27 cellular contexts compared by ENCODE assay signal in the genomic region with DNA sequence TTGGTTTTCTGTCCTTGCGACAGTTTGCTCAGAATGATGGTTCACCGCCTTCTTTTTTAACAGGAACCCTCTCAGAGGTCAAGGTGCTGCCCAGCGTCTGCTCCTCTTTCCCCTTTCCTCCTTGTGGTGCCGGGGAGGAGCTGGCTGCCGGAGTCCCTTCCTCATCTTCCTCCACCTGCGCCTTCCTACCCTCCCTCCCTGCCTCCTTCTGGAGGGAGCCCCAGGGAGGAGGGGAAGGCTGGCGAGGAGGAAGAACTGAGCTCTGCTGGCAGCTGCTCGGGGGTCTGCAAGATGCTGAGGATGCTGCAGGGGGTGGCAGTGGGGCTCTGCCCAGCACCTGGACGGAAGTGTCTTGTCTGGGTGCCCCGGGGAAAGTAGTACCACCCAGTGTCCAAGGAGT.
"Had no signal": no experiment of that assay in that cellular context is flagged by ENCODE, and none has a peak within 500 bp of the region (broad histone marks: within the 10 kb centered on the region; RNA-seq: fewer than 3 reads in every experiment).

No MANE protein-coding gene starts in this region.

- H3K27me3 ChIP-seq: left lung, neural progenitor cell, ovary, right atrium auricular region, suprapubic skin, tibial artery, upper lobe of right lung had no signal

- H3K4me1 Mint-ChIP-seq: natural killer cell had no signal

- DNase-seq: hippocampal formation; kidney; left colon; left lung; mesendoderm; naive B cell; natural killer cell; nephron progenitor cell; ovary; stimulated activated CD4-positive, alpha-beta T cell treated with anti-CD3 and anti-CD28 coated beads, Interleukin-12 subunit alpha, Interleukin-12 subunit beta, amount 100 ng/mL, for 4 hours; stimulated activated CD4-positive, alpha-beta T cell treated with anti-CD3 and anti-CD28 coated beads, Interleukin-15, amount 100 ng/mL, for 24 hours; stimulated activated CD4-positive, alpha-beta T cell treated with anti-CD3 and anti-CD28 coated beads, Interleukin-2, amount 100 ng/mL, for 24 hours; stimulated activated CD4-positive, alpha-beta T cell treated with anti-CD3 and anti-CD28 coated beads, Interleukin-4, amount 100 ng/mL, for 1 hour; stimulated activated naive CD4-positive, alpha-beta T cell; trophoblast cell; upper lobe of right lung had no signal

- H2AFZ ChIP-seq: neural progenitor cell had no signal

- H3K4me2 ChIP-seq: neural progenitor cell had no signal

- H3K36me3 Mint-ChIP-seq: mesothelial cell of epicardium, natural killer cell, neural progenitor cell had no signal

- H3K4me3 ChIP-seq: left lung, lung, neural progenitor cell, ovary, right atrium auricular region, skin epidermis, suprapubic skin, thoracic aorta, tibial artery, upper lobe of right lung had no signal

- H3K9ac ChIP-seq: neural progenitor cell had no signal

- H3K4me1 ChIP-seq: left lung, neural progenitor cell, suprapubic skin, upper lobe of right lung had no signal

- H3K36me3 ChIP-seq: left lung, neural progenitor cell, ovary, right atrium auricular region, suprapubic skin, thoracic aorta, upper lobe of right lung had no signal

- H3K27ac Mint-ChIP-seq: mesothelial cell of epicardium; natural killer cell; nephron progenitor cell; neural progenitor cell; progenitor cell of endocrine pancreas; stimulated activated naive CD8-positive, alpha-beta T cell treated with anti-CD3 and anti-CD28 coated beads, Interleukin-15, Interleukin-2, amounts not matched to agents 100 ng/mL and 50 ng/mL, for 24 hours had no signal

- H3K27me3 Mint-ChIP-seq: progenitor cell of endocrine pancreas had no signal

- H3K4me3 Mint-ChIP-seq: mesothelial cell of epicardium; natural killer cell; nephron progenitor cell; neural progenitor cell; stimulated activated naive CD8-positive, alpha-beta T cell treated with anti-CD3 and anti-CD28 coated beads, Interleukin-15, Interleukin-2, amounts not matched to agents 100 ng/mL and 50 ng/mL, for 24 hours had no signal

- ATAC-seq: left colon, left lung, natural killer cell, sciatic nerve, upper lobe of right lung had no signal

- H3K9me3 Mint-ChIP-seq: mesothelial cell of epicardium; naive B cell; natural killer cell; nephron progenitor cell; neural progenitor cell; stimulated activated naive CD8-positive, alpha-beta T cell treated with anti-CD3 and anti-CD28 coated beads, Interleukin-15, Interleukin-2, amounts not matched to agents 100 ng/mL and 50 ng/mL, for 24 hours had no signal

- H3K27ac ChIP-seq: left lung, neural progenitor cell, ovary, right atrium auricular region, suprapubic skin, thoracic aorta, tibial artery, upper lobe of right lung had no signal
